In genomic region chr16:18926189-18926865, GRCh38 we compare ENCODE assay signal across 8 cellular contexts. TPM values are rescaled to one million over a fixed set of nuclear protein-coding genes. Genes with fewer than 3 reads are reported as not detected.
DNase-seq lines count a peak whose midpoint lies in the region; ATAC-seq and TF ChIP-seq lines count a peak whose summit lies in the region.
"Not testable (repeated sequence)": the region's sequence is repeated elsewhere in the genome, so short reads cannot be mapped to it uniquely, and the experiment has no call there.

Gene SMG1 (minus strand): TSS chr16:18926408. CDS start chr16:18926041, 367 bp downstream.

- peak within 1 kb of the TSS; percentile 89 for H3K4me2 ChIP-seq in skeletal muscle satellite cell (ENCODE audit: low read length)

- H3K27ac ChIP-seq in VCaP = peak within 1 kb of the TSS; percentile 80
- peak within 1 kb of the TSS; percentile 44 for H3K27ac ChIP-seq in iPS-18a (ENCODE audit: low read length)

- H3K9ac ChIP-seq in iPS-18a (ENCODE audit: low read length) = peak within 1 kb of the TSS; percentile 83
- peak within 1 kb of the TSS; percentile 85 for H3K9ac ChIP-seq in skeletal muscle satellite cell (ENCODE audit: low read depth, low read length)

- H3K4me1 ChIP-seq in iPS-18a (ENCODE audit: control insufficient read depth, low read depth, low read length); skeletal muscle satellite cell (ENCODE audit: control insufficient read depth, insufficient read depth, low read length): not testable (repeated sequence)

- H3K27me3 ChIP-seq in iPS-18a (ENCODE audit: control insufficient read depth, insufficient read depth, low read length); skeletal muscle satellite cell (ENCODE audit: control insufficient read depth, insufficient read depth, low read length): not testable (repeated sequence)

- peak within 1 kb of the TSS; percentile 69 for H3K4me3 ChIP-seq in AG04449 (ENCODE audit: low read depth, low read length)
- H3K4me3 ChIP-seq in iPS-18a (ENCODE audit: low read length) = peak within 1 kb of the TSS; percentile 91
- H3K4me3 ChIP-seq in skeletal muscle satellite cell (ENCODE audit: low read length) = peak within 1 kb of the TSS; percentile 80

- ATAC-seq in GM18873 (IDR thresholded peaks at IDR 0.05; ENCODE audit: low FRiP score, unreplicated experiment) (peak; percentile 89), HG03135 (IDR thresholded peaks at IDR 0.05; ENCODE audit: unreplicated experiment) (peak; percentile 86)

- in situ Hi-C loops in T47D (cut with HindIII; ENCODE audit: low pct_unique_long_range_greater_than_20kb, low sequenced_read_pairs) = not testable (repeated sequence)

- H3K9me3 ChIP-seq in iPS-18a (ENCODE audit: control insufficient read depth, low read depth, low read length); skeletal muscle satellite cell (replicated peaks; ENCODE audit: low read length): not testable (repeated sequence)

- POLR2A ChIA-PET in AG04449 (lab: Yijun Ruan, JAX) = not testable (repeated sequence)

- DNase-seq in AG04449 (ENCODE audit: low read depth, low spot score) (peak; percentile 67), NCI-H2196 (lab: John Stamatoyannopoulos, UW; ENCODE audit: unreplicated experiment) (peak; percentile 97), T47D (ENCODE audit: low read depth in 1 of 2, low spot score in 1 of 2) (peak; percentile 80 to 99)

- CTCF ChIA-PET in AG04449 (lab: Yijun Ruan, JAX) = not testable (repeated sequence)

- H3K36me3 ChIP-seq in iPS-18a (ENCODE audit: control insufficient read depth, low read depth, low read length); skeletal muscle satellite cell (ENCODE audit: insufficient read depth, low read length): not testable (repeated sequence)

- TF ChIP-seq CTCF in AG04449 (IDR thresholded peaks at IDR 0.05; ENCODE audit: insufficient read depth, low read length, missing control alignments); VCaP (conservative IDR thresholded peaks at IDR 0.05): not testable (repeated sequence)

RNA-seq across cellular contexts. Expression of gene SMG1, which starts in this region (rescaled TPM):
- total RNA-seq in skeletal muscle satellite cell (2012; rRNA removed) = 49.1 and 74.0 TPM in 2 replicates

Comparison
In these comparisons a context has a peak if more than half of its experiments do, and no peak if none do; other contexts are left out.
1. Peak in every context shown above with its lines: DNase-seq, ATAC-seq, H3K4me3 ChIP-seq and H3K27ac ChIP-seq.